In genomic region chr3:46703013-46703520, GRCh38 we compare ENCODE assay signal across 1 cellular context.
TF ChIP-seq lines count a peak whose summit lies in the region.

No MANE protein-coding gene starts in this region.

TF ChIP-seq in K562, 482 proteins besides CTCF, POLR2A, EP300 and RAD21:
- TF ChIP-seq PRDM10 (IDR thresholded peaks at IDR 0.05; ENCODE audit: partially characterized antibody) (peak; percentile 81), CSDE1 (IDR thresholded peaks at IDR 0.05) (no peak)
